ENCODE assay signal across 22 cellular contexts in the genomic region with DNA sequence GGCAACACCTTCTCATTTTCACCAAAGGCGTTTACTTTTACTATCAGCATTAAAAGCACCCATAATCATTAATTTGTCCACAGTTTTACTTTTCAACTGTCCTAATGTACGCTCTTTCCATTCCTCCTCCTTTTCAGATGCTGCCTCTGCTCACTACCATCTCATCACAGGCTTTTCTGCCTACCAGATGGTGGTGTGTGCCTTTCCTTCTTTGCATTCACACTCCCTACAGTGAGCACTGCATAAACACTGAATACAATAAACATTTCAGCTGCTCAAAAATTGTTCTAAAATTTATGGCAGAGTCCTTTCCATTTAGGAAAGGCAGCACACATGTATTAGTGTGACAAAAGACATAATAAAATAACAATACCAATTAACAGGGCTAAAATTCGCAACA.
"Had no signal": no experiment of that assay in that cellular context is flagged by ENCODE, and none has a peak within 500 bp of the region (broad histone marks: within the 10 kb centered on the region; RNA-seq: fewer than 3 reads in every experiment).

No MANE protein-coding gene starts in this region.

- H3K36me3 Mint-ChIP-seq: brain had no signal

- H3K27me3 Mint-ChIP-seq: activated CD4-positive, alpha-beta T cell treated with anti-CD3 and anti-CD28 coated beads, Interleukin-2, amount 10 ng/mL, durations not matched to agents 24 days and 14 days; activated CD8-positive, alpha-beta T cell treated with anti-CD3 and anti-CD28 coated beads for 36 hours; brain had no signal

- H3K27ac ChIP-seq: epithelial cell of prostate, psoas muscle, skin epidermis, suprapubic skin, transverse colon, uterus had no signal

- H3K4me3 ChIP-seq: lung, psoas muscle, skin epidermis, suprapubic skin, transverse colon, uterus had no signal

- H3K27ac Mint-ChIP-seq: activated CD4-positive, alpha-beta T cell treated with anti-CD3 and anti-CD28 coated beads, Interleukin-2, amount 10 ng/mL, durations not matched to agents 24 days and 14 days; activated CD8-positive, alpha-beta T cell treated with anti-CD3 and anti-CD28 coated beads for 36 hours; activated naive CD4-positive, alpha-beta T cell treated with anti-CD3 and anti-CD28 coated beads for 36 hours; activated T-cell treated with anti-CD3 and anti-CD28 coated beads, Interleukin-2, amount 50 U/mL, for 24 hours; activated T-helper 2 cell treated with anti-CD3 and anti-CD28 coated beads, Interferon-gamma antibody, Interleukin-2, Interleukin-4, amounts not matched to agents 10 μg/mL and 5 μg/mL and 100 μg/mL, durations not matched to agents 14 hours and 24 hours and 36 hours; brain; stimulated activated naive CD8-positive, alpha-beta T cell treated with anti-CD3 and anti-CD28 coated beads, Interleukin-15, amount 100 ng/mL, for 72 hours; T-helper 2 cell treated with Interferon-gamma antibody and Interleukin-4, amounts not matched to agents 5 μg/mL and 100 μg/mL, for 36 hours had no signal

- H3K4me1 Mint-ChIP-seq: activated CD4-positive, alpha-beta T cell treated with anti-CD3 and anti-CD28 coated beads, Interleukin-2, amount 10 ng/mL, durations not matched to agents 24 days and 14 days; stimulated activated naive CD8-positive, alpha-beta T cell treated with anti-CD3 and anti-CD28 coated beads, Interleukin-15, amount 100 ng/mL, for 72 hours had no signal

- H3K9me3 ChIP-seq: psoas muscle, suprapubic skin, transverse colon, uterus had no signal

- H3K27me3 ChIP-seq: suprapubic skin, transverse colon, uterus had no signal

- H3K4me3 Mint-ChIP-seq: activated CD4-positive, alpha-beta T cell treated with anti-CD3 and anti-CD28 coated beads, Interleukin-2, amount 10 ng/mL, durations not matched to agents 24 days and 14 days; activated CD8-positive, alpha-beta T cell treated with anti-CD3 and anti-CD28 coated beads for 36 hours; activated naive CD4-positive, alpha-beta T cell treated with anti-CD3 and anti-CD28 coated beads for 36 hours; activated T-cell treated with anti-CD3 and anti-CD28 coated beads, Interleukin-2, amount 50 U/mL, for 24 hours; brain; neural crest cell; stimulated activated naive CD8-positive, alpha-beta T cell treated with anti-CD3 and anti-CD28 coated beads, Interleukin-15, amount 100 ng/mL, for 72 hours; T-helper 2 cell treated with Interferon-gamma antibody and Interleukin-4, amounts not matched to agents 5 μg/mL and 100 μg/mL, for 36 hours had no signal

- DNase-seq: activated CD4-positive, alpha-beta T cell treated with anti-CD3 and anti-CD28 coated beads, Interleukin-2, amount 10 ng/mL, durations not matched to agents 24 days and 14 days; activated CD8-positive, alpha-beta T cell treated with anti-CD3 and anti-CD28 coated beads for 36 hours; activated naive CD4-positive, alpha-beta T cell treated with anti-CD3 and anti-CD28 coated beads for 36 hours; activated T-cell treated with anti-CD3 and anti-CD28 coated beads, Interleukin-2, amount 50 U/mL, for 24 hours; caudate nucleus; foreskin fibroblast; islet precursor cell; psoas muscle; right cardiac atrium; stimulated activated CD4-positive, alpha-beta T cell treated with anti-CD3 and anti-CD28 coated beads, Interleukin-15, amount 100 ng/mL, for 24 hours; stimulated activated CD4-positive, alpha-beta T cell treated with anti-CD3 and anti-CD28 coated beads, Interleukin-2, amount 100 ng/mL, for 48 hours; stimulated activated naive CD8-positive, alpha-beta T cell treated with anti-CD3 and anti-CD28 coated beads, Interleukin-15, amount 100 ng/mL, for 72 hours; transverse colon; uterus had no signal

- H3K9me3 Mint-ChIP-seq: activated CD4-positive, alpha-beta T cell treated with anti-CD3 and anti-CD28 coated beads, Interleukin-2, amount 10 ng/mL, durations not matched to agents 24 days and 14 days; activated CD8-positive, alpha-beta T cell treated with anti-CD3 and anti-CD28 coated beads for 36 hours; activated naive CD4-positive, alpha-beta T cell treated with anti-CD3 and anti-CD28 coated beads for 36 hours; activated T-helper 2 cell treated with anti-CD3 and anti-CD28 coated beads, Interferon-gamma antibody, Interleukin-2, Interleukin-4, amounts not matched to agents 10 μg/mL and 5 μg/mL and 100 μg/mL, durations not matched to agents 14 hours and 24 hours and 36 hours; brain; neural crest cell; T-helper 2 cell treated with Interferon-gamma antibody and Interleukin-4, amounts not matched to agents 5 μg/mL and 100 μg/mL, for 36 hours had no signal

- H3K36me3 ChIP-seq: suprapubic skin, transverse colon, uterus had no signal

- H3K4me1 ChIP-seq: psoas muscle, suprapubic skin, transverse colon, uterus had no signal
